In the genomic region with DNA sequence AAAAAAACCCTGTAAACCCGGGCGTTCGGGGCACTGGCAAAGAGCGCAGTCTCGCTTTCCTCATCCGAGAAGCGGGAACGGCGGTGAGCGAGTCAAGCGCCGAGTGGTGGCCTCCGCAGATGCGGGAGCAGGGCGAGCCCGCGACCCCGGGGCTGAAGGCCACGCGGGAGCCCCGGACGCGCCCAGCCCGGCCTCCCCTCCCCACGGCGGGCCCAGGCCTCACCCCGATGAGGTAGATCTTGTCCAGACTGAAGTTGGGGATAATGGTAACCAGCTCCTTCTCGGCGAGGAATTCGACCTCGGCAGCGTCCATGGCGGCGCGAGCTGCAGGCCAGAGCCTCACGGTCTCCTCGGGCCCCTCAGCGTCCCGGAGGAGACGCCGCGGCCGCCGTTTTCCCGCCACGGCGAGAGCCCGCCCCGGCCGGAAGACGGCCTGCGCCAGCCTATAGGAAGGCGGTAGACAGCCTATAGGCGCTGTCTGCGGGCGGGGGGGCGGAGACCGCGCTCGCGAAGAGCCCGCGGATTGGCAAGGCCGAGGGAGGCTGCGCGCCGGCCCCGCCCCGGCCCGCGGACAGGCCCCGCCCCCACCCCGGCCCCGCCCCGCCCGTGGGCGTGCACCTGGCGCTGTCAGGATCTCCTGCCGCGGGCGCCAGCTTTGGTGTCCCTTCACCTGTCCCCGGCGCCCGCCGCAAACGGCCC, we compare ENCODE assay signal across 8 cellular contexts. TPM values are rescaled to one million over a fixed set of nuclear protein-coding genes. Genes with fewer than 3 reads are reported as not detected.
A peak's percentile ranks its signal among the peaks of the same experiment; 100 is the strongest.
DNase-seq lines count a peak whose midpoint lies in the region; ATAC-seq and TF ChIP-seq lines count a peak whose summit lies in the region.

A gene (minus strand): TSS at position 369 of the 699 bp plus-strand sequence. CDS start 56 bp downstream, at position 313.

- peaks cover 31% of the 10 kb centered on the region for H4K20me1 ChIP-seq in DND-41 (ENCODE audit: insufficient read depth, low read length)
- no peaks in the 10 kb centered on the region for H4K20me1 ChIP-seq in KMS-11 (ENCODE audit: insufficient read depth)

- DNase-seq in DND-41 = peak; percentile 95
- peak; percentile 93 for DNase-seq in RPMI8226
- peak; percentile 72 to 86 for DNase-seq in activated T-helper 1 cell treated with anti-CD3 and anti-CD28 coated beads, Interleukin-2, amount 50 U/mL, for 16 hours (ENCODE audit: low read depth in 1 of 2, low spot score in 1 of 2)
- DNase-seq in fibroblast of peridontal ligament (ENCODE audit: extremely low read depth) = peak; percentile 69
- DNase-seq in natural killer cell treated with Interleukin-12 subunit alpha and Interleukin-12 subunit beta and Interleukin-15 and Interleukin-18, amount 100 ng/mL, for 72 hours (ENCODE audit: low spot score) = peak; percentile 95
- DNase-seq in stimulated activated naive CD4-positive, alpha-beta T cell (lab: John Stamatoyannopoulos, UW) = peak; percentile 82 to 91 (median 88)

- peak within 1 kb of the TSS; percentile 87 for H3K4me2 ChIP-seq in DND-41 (ENCODE audit: insufficient read depth, low read length)
- peak within 1 kb of the TSS; percentile 74 for H3K4me2 ChIP-seq in KMS-11

- H3K27ac Mint-ChIP-seq in natural killer cell treated with Interleukin-12 subunit alpha and Interleukin-12 subunit beta and Interleukin-15 and Interleukin-18, amount 100 ng/mL, for 72 hours = peak within 1 kb of the TSS in 1 of 2 donors; percentile 65

- H3K4me1 ChIP-seq in DND-41 (ENCODE audit: insufficient read depth, low read length) (peaks cover 43% of the 10 kb centered on the region), KMS-11 (ENCODE audit: low read depth, poor library complexity, severe bottlenecking) (peaks cover 23% of the 10 kb centered on the region)

- H3K9ac ChIP-seq in DND-41 (ENCODE audit: low read depth, low read length) (peak within 1 kb of the TSS; percentile 92), KMS-11 (peak within 1 kb of the TSS; percentile 88; the same call in 1 of the 2 replicates)

- no peaks in the 10 kb centered on the region for H3K9me3 Mint-ChIP-seq in natural killer cell treated with Interleukin-12 subunit alpha and Interleukin-12 subunit beta and Interleukin-15 and Interleukin-18, amount 100 ng/mL, for 72 hours

- peak within 1 kb of the TSS; percentile 77 for H3K4me3 Mint-ChIP-seq in natural killer cell treated with Interleukin-12 subunit alpha and Interleukin-12 subunit beta and Interleukin-15 and Interleukin-18, amount 100 ng/mL, for 72 hours

- ATAC-seq in DND-41 (ENCODE audit: insufficient read depth, low read depth) = peak; percentile 99
- peak; percentile 91 for ATAC-seq in GM21737 (IDR thresholded peaks at IDR 0.05; ENCODE audit: unreplicated experiment)
- ATAC-seq in natural killer cell treated with Interleukin-12 subunit alpha and Interleukin-12 subunit beta and Interleukin-15 and Interleukin-18, amount 100 ng/mL, for 72 hours = peak; percentile 100

- H3K9me3 ChIP-seq in DND-41 (ENCODE audit: insufficient read depth, low read length, severe bottlenecking) = no peaks in the 10 kb centered on the region

- peaks cover 0 to 10% of the 10 kb centered on the region in 2 donors for H3K4me1 Mint-ChIP-seq in natural killer cell treated with Interleukin-12 subunit alpha and Interleukin-12 subunit beta and Interleukin-15 and Interleukin-18, amount 100 ng/mL, for 72 hours (ENCODE audit: low read depth in 2 of 2)

- H3K27me3 ChIP-seq in DND-41 (ENCODE audit: insufficient read depth, low read length, poor library complexity) (peaks cover 2% of the 10 kb centered on the region), KMS-11 (ENCODE audit: insufficient read depth, low read depth) (peaks cover 3% of the 10 kb centered on the region; the same call in 1 of the 2 replicates)

- H3K27me3 Mint-ChIP-seq in natural killer cell treated with Interleukin-12 subunit alpha and Interleukin-12 subunit beta and Interleukin-15 and Interleukin-18, amount 100 ng/mL, for 72 hours = peaks cover 0 to 3% of the 10 kb centered on the region in 2 donors

- no peak for TF ChIP-seq CTCF in DND-41 (IDR thresholded peaks at IDR 0.05; ENCODE audit: borderline replicate concordance, extremely low read depth, low read length, poor library complexity, severe bottlenecking)
- no peak for TF ChIP-seq CTCF in KMS-11 (conservative IDR thresholded peaks at IDR 0.05; ENCODE audit: low read depth, low read length)

- H3K4me3 ChIP-seq in DND-41 (ENCODE audit: low read depth in 1 of 2, low read length in 2 of 2) = peak within 1 kb of the TSS; percentile 93 to 98
- H3K4me3 ChIP-seq in KMS-11 (IDR thresholded peaks at IDR 0.05; ENCODE audit: insufficient read depth, low read depth, low read length) = no peak within 1 kb of the TSS

- H3K36me3 ChIP-seq in DND-41 (ENCODE audit: insufficient read depth, low read length) (peaks cover 25% of the 10 kb centered on the region), KMS-11 (ENCODE audit: insufficient read depth) (peaks cover 3% of the 10 kb centered on the region; the same call in 1 of the 2 replicates)

- H3K36me3 Mint-ChIP-seq in natural killer cell treated with Interleukin-12 subunit alpha and Interleukin-12 subunit beta and Interleukin-15 and Interleukin-18, amount 100 ng/mL, for 72 hours = no peaks in the 10 kb centered on the region

- H2AFZ ChIP-seq in DND-41 (ENCODE audit: low read depth, low read length) (peak within 1 kb of the TSS; percentile 96), KMS-11 (ENCODE audit: low read depth) (peak within 1 kb of the TSS; percentile 82)

- H3K79me2 ChIP-seq in DND-41 (ENCODE audit: insufficient read depth, low read length) = peaks cover 49% of the 10 kb centered on the region
- peaks cover 30% of the 10 kb centered on the region for H3K79me2 ChIP-seq in KMS-11 (ENCODE audit: insufficient read depth, low read depth)

- H3K27ac ChIP-seq in DND-41 (ENCODE audit: low read length) (peak within 1 kb of the TSS; percentile 88), KMS-11 (peak within 1 kb of the TSS; percentile 60)

RNA-seq across cellular contexts. Expression of the gene that starts here (rescaled TPM):
- total RNA-seq in natural killer cell treated with Interleukin-12 subunit alpha and Interleukin-12 subunit beta and Interleukin-15 and Interleukin-18, amount 100 ng/mL, for 72 hours = 10 to 100 TPM; 34.3 to 69.5 TPM
